8 cellular contexts compared by ENCODE assay signal in genomic region chr19:13850910-13851753, GRCh38. TPM values are rescaled to one million over a fixed set of nuclear protein-coding genes. Genes with fewer than 3 reads are reported as not detected.
DNase-seq lines count a peak whose midpoint lies in the region; ATAC-seq and TF ChIP-seq lines count a peak whose summit lies in the region.

No MANE protein-coding gene starts in this region.

- peak overlapping the region; percentile 77 for H2BK12ac ChIP-seq in neuronal stem cell (ENCODE audit: low read length)

- H2BK5ac ChIP-seq in neuronal stem cell (ENCODE audit: low read length), result no peak overlapping the region

- H3K79me1 ChIP-seq in neuronal stem cell (ENCODE audit: low read depth, low read length), result no peaks in the 10 kb centered on the region

- TF ChIP-seq POLR2A in vagina (IDR thresholded peaks at IDR 0.05), result peak in 1 of 2 donors; percentile 15

- H3K18ac ChIP-seq in neuronal stem cell (ENCODE audit: low read length), result peak overlapping the region; percentile 92

- peak overlapping the region; percentile 68 for H3K23ac ChIP-seq in neuronal stem cell (ENCODE audit: low read depth, low read length, poor library complexity)

- H4K8ac ChIP-seq in neuronal stem cell (ENCODE audit: low read depth, low read length), result peak overlapping the region; percentile 94

- H3K27me3 ChIP-seq in OCI-LY3 (ENCODE audit: low read depth, low read length), result no peaks in the 10 kb centered on the region
- no peaks in the 10 kb centered on the region for H3K27me3 ChIP-seq in neuronal stem cell (ENCODE audit: control insufficient read depth in 3 of 3, insufficient read depth in 3 of 3, low read depth in 1 of 3, low read length in 3 of 3)
- H3K27me3 ChIP-seq in vagina, result no peaks in the 10 kb centered on the region

- H2BK120ac ChIP-seq in neuronal stem cell (ENCODE audit: low read depth, low read length), result peak overlapping the region; percentile 91

- no peaks in the 10 kb centered on the region for H4K20me1 ChIP-seq in OCI-LY3 (ENCODE audit: insufficient read depth, low read length)

- H3K4me1 ChIP-seq in OCI-LY3 (ENCODE audit: low read length) (peaks cover 26% of the 10 kb centered on the region), neuronal stem cell (ENCODE audit: control insufficient read depth in 2 of 2, insufficient read depth in 1 of 2, low read depth in 1 of 2, low read length in 2 of 2) (peaks cover 22 to 27% of the 10 kb centered on the region in 2 donors), vagina (peaks cover 63% of the 10 kb centered on the region)

- no peaks in the 10 kb centered on the region for H3K36me3 ChIP-seq in OCI-LY3 (replicated peaks; ENCODE audit: low read depth, low read length)
- H3K36me3 ChIP-seq in neuronal stem cell (replicated peaks in 1 of 2; ENCODE audit: control insufficient read depth in 2 of 2, insufficient read depth in 2 of 2, low read length in 2 of 2), result no peaks in the 10 kb centered on the region
- no peaks in the 10 kb centered on the region for H3K36me3 ChIP-seq in vagina

- H3K9me3 ChIP-seq in OCI-LY3 (ENCODE audit: insufficient read depth, low read length) (no peaks in the 10 kb centered on the region), neuronal stem cell (replicated peaks in 1 of 2; ENCODE audit: control insufficient read depth in 2 of 2, insufficient read depth in 1 of 2, low read depth in 1 of 2, low read length in 2 of 2) (no peaks in the 10 kb centered on the region), vagina (no peaks in the 10 kb centered on the region)

- no CpG with 5 or more reads among the region's 26 CpGs for WGBS in neuronal stem cell (ENCODE audit: extremely low coverage in 2 of 2, insufficient read length in 2 of 2, insufficient replicate concordance in 1 of 2), 2 donors

- no peaks in the 10 kb centered on the region for H3K79me2 ChIP-seq in OCI-LY3 (ENCODE audit: low read length)

- H2AFZ ChIP-seq in OCI-LY3 (ENCODE audit: low read depth, low read length) (peak overlapping the region; percentile 39; the same call in 1 of the 2 replicates), neuronal stem cell (ENCODE audit: low read length) (peak overlapping the region; percentile 84)

- intact Hi-C loops in vagina (cut with DNase I), result no loop called here

- H3K4me2 ChIP-seq in OCI-LY3 (ENCODE audit: low read length) (peak overlapping the region; percentile 75), neuronal stem cell (ENCODE audit: insufficient read depth, low read length, poor library complexity, severe bottlenecking) (peak overlapping the region; percentile 54)

- peak overlapping the region; percentile 89 for H4K91ac ChIP-seq in neuronal stem cell (ENCODE audit: low read depth, low read length, poor library complexity)

- peak overlapping the region; percentile 98 for H2BK15ac ChIP-seq in neuronal stem cell (ENCODE audit: low read length)

- DNase-seq in COLO668 (lab: John Stamatoyannopoulos, UW; ENCODE audit: unreplicated experiment), result peak; percentile 76
- DNase-seq in activated naive CD4-positive, alpha-beta T cell treated with anti-CD3 and anti-CD28 coated beads, Interleukin-2, amount 50 U/mL, for 16 hours, result peak; percentile 62
- peak; percentile 95 to 98 for DNase-seq in foreskin fibroblast
- no peak for DNase-seq in neuronal stem cell (ENCODE audit: low spot score)
- peak in 1 of 2 donors; percentile 96 for DNase-seq in vagina (ENCODE audit: extremely low spot score in 2 of 2)
- no peak for DNase-seq in NCI-H128 (lab: John Stamatoyannopoulos, UW; ENCODE audit: unreplicated experiment)

- H3K4ac ChIP-seq in neuronal stem cell (ENCODE audit: low read length), result peak overlapping the region; percentile 38

- peak overlapping the region; percentile 36 for H2AK5ac ChIP-seq in neuronal stem cell (ENCODE audit: low read depth, low read length)

- H3K4me3 ChIP-seq in OCI-LY3 (ENCODE audit: low read length) (peak overlapping the region; percentile 72), foreskin fibroblast (ENCODE audit: low read depth in 1 of 2, low read length in 2 of 2) (peak overlapping the region; percentile 31 to 45), neuronal stem cell (ENCODE audit: low read length in 2 of 2) (no peak overlapping the region), vagina (peak overlapping the region; percentile 29 to 44)

- H3K14ac ChIP-seq in neuronal stem cell (ENCODE audit: low read length), result no peak overlapping the region

- H3K27ac ChIP-seq in OCI-LY3 (ENCODE audit: low read length), result no peak overlapping the region
- peak overlapping the region; percentile 59 for H3K27ac ChIP-seq in neuronal stem cell (replicated peaks; ENCODE audit: low read length)
- H3K27ac ChIP-seq in vagina, result peak overlapping the region; percentile 100

- no peak for ATAC-seq in GM21447 (IDR thresholded peaks at IDR 0.05; ENCODE audit: unreplicated experiment)

- TF ChIP-seq CTCF in OCI-LY3 (IDR thresholded peaks at IDR 0.05; ENCODE audit: low read depth, low read length) (no peak), foreskin fibroblast (IDR thresholded peaks at IDR 0.05; ENCODE audit: low read depth, low read length) (no peak), vagina (IDR thresholded peaks at IDR 0.05) (no peak)

- no peak overlapping the region for H3K9ac ChIP-seq in OCI-LY3 (ENCODE audit: low read length)
- H3K9ac ChIP-seq in neuronal stem cell (ENCODE audit: low read depth, low read length, poor library complexity), result peak overlapping the region; percentile 70

RNA-seq across cellular contexts. Expression of gene NANOS3, which starts 25.8 kb away (rescaled TPM):
- polyA plus RNA-seq in neuronal stem cell (2013, experiment 1 of 2), result 0.08 TPM
- not detected for polyA plus RNA-seq in neuronal stem cell (2013, experiment 2 of 2)
- total RNA-seq in vagina, result not detected

RNA-seq across cellular contexts. Expression of gene BRME1, which starts 54.8 kb away (rescaled TPM):
- polyA plus RNA-seq in neuronal stem cell (2013, experiment 1 of 2), result 1.8 TPM
- polyA plus RNA-seq in neuronal stem cell (2013, experiment 2 of 2), result 2.1 TPM
- total RNA-seq in vagina, result 12.0 TPM

RNA-seq across cellular contexts. Expression of gene CC2D1A, which starts 54.9 kb away (rescaled TPM):
- polyA plus RNA-seq in neuronal stem cell (2013, experiment 1 of 2), result 19.7 TPM
- polyA plus RNA-seq in neuronal stem cell (2013, experiment 2 of 2), result 18.7 TPM
- 44.4 TPM for total RNA-seq in vagina

RNA-seq across cellular contexts. Expression of gene ZSWIM4, which starts 55.9 kb away (rescaled TPM):
- polyA plus RNA-seq in neuronal stem cell (2013, experiment 1 of 2), result 16.2 TPM
- 16.7 TPM for polyA plus RNA-seq in neuronal stem cell (2013, experiment 2 of 2)
- total RNA-seq in vagina, result 13.0 TPM

Comparison
In these comparisons a context has a peak if more than half of its experiments do, and no peak if none do; other contexts are left out.
1. DNase-seq: peak in COLO668 (single experiment), activated naive CD4-positive, alpha-beta T cell treated with anti-CD3 and anti-CD28 coated beads, Interleukin-2, amount 50 U/mL, for 16 hours (single experiment) and foreskin fibroblast (2 of 2); none in neuronal stem cell (single experiment) and NCI-H128 (single experiment).
2. H3K4me3 ChIP-seq: peak in OCI-LY3 (single experiment), foreskin fibroblast (2 of 2) and vagina (2 of 2); none in neuronal stem cell (0 of 2).